In genomic region chr3:139203752-139204151, GRCh38 we compare ENCODE assay signal across 31 cellular contexts.
"Had no signal": no experiment of that assay in that cellular context is flagged by ENCODE, and none has a peak within 500 bp of the region (broad histone marks: within the 10 kb centered on the region; RNA-seq: fewer than 3 reads in every experiment).

No MANE protein-coding gene starts in this region.

- H3K27me3 ChIP-seq: adrenal gland, ascending aorta, body of pancreas, brain microvascular endothelial cell, breast epithelium, cardiac muscle cell had no signal

- H3K27ac ChIP-seq: adrenal gland, ascending aorta, body of pancreas, brain microvascular endothelial cell, breast epithelium, cardiac muscle cell had no signal

- H3K36me3 ChIP-seq: adrenal gland, ascending aorta, brain microvascular endothelial cell, breast epithelium, cardiac muscle cell had no signal

- DNase-seq: activated effector memory CD4-positive, alpha-beta T cell treated with anti-CD3 and anti-CD28 coated beads, Interleukin-2, amount 50 U/mL, for 16 hours; activated effector memory CD4-positive, alpha-beta T cell treated with Interleukin-2 at 50 U/mL for 16 hours; activated gamma-delta T cell; activated gamma-delta T cell treated with Interleukin-2 at 50 U/mL for 16 hours; activated naive CD4-positive, alpha-beta T cell; activated naive CD4-positive, alpha-beta T cell treated with anti-CD3 and anti-CD28 coated beads for 36 hours; activated naive CD4-positive, alpha-beta T cell treated with anti-CD3 and anti-CD28 coated beads, Interleukin-2, amount 10 ng/mL, durations not matched to agents 7 days and 5 days; activated naive CD4-positive, alpha-beta T cell treated with anti-CD3 and anti-CD28 coated beads, Interleukin-2, amount 50 U/mL, for 16 hours; activated naive CD4-positive, alpha-beta T cell treated with Interleukin-2 at 50 U/mL for 16 hours; activated naive CD8-positive, alpha-beta T cell treated with anti-CD3 and anti-CD28 coated beads for 36 hours; activated naive CD8-positive, alpha-beta T cell treated with anti-CD3 and anti-CD28 coated beads, Interleukin-2, amount 10 ng/mL, durations not matched to agents 7 days and 5 days; activated naive CD8-positive, alpha-beta T cell treated with anti-CD3 and anti-CD28 coated beads, Interleukin-2, amount 50 U/mL, for 24 hours; activated T-cell treated with anti-CD3 and anti-CD28 coated beads for 4 hours; activated T-cell treated with anti-CD3 and anti-CD28 coated beads, Interleukin-2, amount 50 U/mL, for 1 hour; activated T-cell treated with anti-CD3 and anti-CD28 coated beads, Interleukin-2, amount 50 U/mL, for 24 hours; activated T-cell treated with anti-CD3 and anti-CD28 coated beads, Interleukin-2, amount 50 U/mL, for 4 hours; activated T-cell treated with anti-CD3 and anti-CD28 coated beads, Interleukin-2, amount 50 U/mL, for 48 hours; activated T-cell treated with anti-CD3 and anti-CD28 coated beads, Interleukin-2, amount 50 U/mL, for 72 hours; adrenal gland; amniotic stem cell; amygdala; anterior cingulate cortex; aorta; body of pancreas; brain microvascular endothelial cell; caudate nucleus; central memory CD4-positive, alpha-beta T cell; cerebellar nuclear complex had no signal

- H3K4me1 ChIP-seq: adrenal gland, ascending aorta, breast epithelium had no signal

- H3K9me3 ChIP-seq: adrenal gland, ascending aorta, body of pancreas, breast epithelium had no signal

- H3K4me3 ChIP-seq: adrenal gland, ascending aorta, body of pancreas, breast epithelium, cardiac muscle cell had no signal
